1 cellular context compared by ENCODE assay signal in the genomic region with DNA sequence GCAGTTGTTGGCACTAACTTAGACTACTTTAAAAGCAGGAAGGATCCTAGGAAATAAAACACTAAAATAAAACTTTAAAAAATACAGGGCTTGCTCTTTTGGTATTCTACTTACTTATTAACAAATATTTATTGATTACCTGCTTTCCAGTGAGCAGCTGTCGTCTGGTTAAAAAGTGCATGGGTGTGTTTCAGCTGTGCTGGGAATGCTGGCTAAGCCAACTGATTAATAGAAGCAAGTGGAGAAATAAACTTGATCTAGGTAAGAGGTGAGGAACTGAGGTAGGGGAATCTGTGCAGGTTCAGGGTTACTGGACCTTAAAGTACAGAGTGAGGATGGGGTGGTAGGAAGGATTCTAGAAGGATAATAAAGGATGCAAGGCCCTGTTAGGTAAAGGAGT.
TF ChIP-seq lines count a peak whose summit lies in the region.

No MANE protein-coding gene starts in this region.

TF ChIP-seq in GM23338, 12 proteins besides CTCF, POLR2A, EP300 and RAD21 (continued from another document):
- TF ChIP-seq, protein P1, sequence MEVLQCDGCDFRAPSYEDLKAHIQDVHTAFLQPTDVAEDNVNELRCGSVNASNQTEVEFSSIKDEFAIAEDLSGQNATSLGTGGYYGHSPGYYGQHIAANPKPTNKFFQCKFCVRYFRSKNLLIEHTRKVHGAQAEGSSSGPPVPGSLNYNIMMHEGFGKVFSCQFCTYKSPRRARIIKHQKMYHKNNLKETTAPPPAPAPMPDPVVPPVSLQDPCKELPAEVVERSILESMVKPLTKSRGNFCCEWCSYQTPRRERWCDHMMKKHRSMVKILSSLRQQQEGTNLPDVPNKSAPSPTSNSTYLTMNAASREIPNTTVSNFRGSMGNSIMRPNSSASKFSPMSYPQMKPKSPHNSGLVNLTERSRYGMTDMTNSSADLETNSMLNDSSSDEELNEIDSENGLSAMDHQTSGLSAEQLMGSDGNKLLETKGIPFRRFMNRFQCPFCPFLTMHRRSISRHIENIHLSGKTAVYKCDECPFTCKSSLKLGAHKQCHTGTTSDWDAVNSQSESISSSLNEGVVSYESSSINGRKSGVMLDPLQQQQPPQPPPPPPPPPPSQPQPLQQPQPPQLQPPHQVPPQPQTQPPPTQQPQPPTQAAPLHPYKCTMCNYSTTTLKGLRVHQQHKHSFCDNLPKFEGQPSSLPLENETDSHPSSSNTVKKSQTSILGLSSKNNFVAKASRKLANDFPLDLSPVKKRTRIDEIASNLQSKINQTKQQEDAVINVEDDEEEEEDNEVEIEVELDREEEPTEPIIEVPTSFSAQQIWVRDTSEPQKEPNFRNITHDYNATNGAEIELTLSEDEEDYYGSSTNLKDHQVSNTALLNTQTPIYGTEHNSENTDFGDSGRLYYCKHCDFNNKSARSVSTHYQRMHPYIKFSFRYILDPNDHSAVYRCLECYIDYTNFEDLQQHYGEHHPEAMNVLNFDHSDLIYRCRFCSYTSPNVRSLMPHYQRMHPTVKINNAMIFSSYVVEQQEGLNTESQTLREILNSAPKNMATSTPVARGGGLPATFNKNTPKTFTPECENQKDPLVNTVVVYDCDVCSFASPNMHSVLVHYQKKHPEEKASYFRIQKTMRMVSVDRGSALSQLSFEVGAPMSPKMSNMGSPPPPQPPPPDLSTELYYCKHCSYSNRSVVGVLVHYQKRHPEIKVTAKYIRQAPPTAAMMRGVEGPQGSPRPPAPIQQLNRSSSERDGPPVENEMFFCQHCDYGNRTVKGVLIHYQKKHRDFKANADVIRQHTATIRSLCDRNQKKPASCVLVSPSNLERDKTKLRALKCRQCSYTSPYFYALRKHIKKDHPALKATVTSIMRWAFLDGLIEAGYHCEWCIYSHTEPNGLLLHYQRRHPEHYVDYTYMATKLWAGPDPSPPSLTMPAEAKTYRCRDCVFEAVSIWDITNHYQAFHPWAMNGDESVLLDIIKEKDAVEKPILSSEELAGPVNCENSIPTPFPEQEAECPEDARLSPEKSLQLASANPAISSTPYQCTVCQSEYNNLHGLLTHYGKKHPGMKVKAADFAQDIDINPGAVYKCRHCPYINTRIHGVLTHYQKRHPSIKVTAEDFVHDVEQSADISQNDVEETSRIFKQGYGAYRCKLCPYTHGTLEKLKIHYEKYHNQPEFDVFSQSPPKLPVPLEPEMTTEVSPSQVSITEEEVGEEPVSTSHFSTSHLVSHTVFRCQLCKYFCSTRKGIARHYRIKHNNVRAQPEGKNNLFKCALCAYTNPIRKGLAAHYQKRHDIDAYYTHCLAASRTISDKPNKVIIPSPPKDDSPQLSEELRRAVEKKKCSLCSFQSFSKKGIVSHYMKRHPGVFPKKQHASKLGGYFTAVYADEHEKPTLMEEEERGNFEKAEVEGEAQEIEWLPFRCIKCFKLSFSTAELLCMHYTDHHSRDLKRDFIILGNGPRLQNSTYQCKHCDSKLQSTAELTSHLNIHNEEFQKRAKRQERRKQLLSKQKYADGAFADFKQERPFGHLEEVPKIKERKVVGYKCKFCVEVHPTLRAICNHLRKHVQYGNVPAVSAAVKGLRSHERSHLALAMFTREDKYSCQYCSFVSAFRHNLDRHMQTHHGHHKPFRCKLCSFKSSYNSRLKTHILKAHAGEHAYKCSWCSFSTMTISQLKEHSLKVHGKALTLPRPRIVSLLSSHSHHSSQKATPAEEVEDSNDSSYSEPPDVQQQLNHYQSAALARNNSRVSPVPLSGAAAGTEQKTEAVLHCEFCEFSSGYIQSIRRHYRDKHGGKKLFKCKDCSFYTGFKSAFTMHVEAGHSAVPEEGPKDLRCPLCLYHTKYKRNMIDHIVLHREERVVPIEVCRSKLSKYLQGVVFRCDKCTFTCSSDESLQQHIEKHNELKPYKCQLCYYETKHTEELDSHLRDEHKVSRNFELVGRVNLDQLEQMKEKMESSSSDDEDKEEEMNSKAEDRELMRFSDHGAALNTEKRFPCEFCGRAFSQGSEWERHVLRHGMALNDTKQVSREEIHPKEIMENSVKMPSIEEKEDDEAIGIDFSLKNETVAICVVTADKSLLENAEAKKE (CRISPR knock-in tag; IDR thresholded peaks at IDR 0.05), result no peak
TF ChIP-seq in GM23338: peak in this region for 0.
